22 cellular contexts compared by ENCODE assay signal in the genomic region with DNA sequence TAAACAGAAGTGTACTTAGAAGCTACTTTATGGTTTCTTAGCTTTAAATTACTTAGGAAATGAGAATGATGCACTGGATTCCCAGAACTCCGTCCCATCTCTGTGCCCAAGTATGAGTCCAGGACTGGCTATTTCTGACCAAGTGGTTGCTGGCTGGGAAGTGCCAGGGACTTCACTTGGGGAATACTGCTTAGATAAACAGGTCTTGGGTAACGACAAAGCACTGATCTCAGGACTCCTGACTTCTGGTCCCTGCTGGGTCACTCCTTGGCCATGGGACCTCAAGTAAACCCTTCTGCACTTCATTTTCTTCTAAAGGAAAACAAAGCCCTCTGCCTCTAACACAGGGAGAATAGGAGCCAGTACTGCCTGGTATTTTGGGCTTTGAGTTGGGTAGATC.
"Had no signal": no experiment of that assay in that cellular context is flagged by ENCODE, and none has a peak within 500 bp of the region (broad histone marks: within the 10 kb centered on the region; RNA-seq: fewer than 3 reads in every experiment).

No MANE protein-coding gene starts in this region.

- H3K9me3 ChIP-seq: SJSA1 had no signal

- H3K36me3 ChIP-seq: SJSA1 had no signal

- H3K4me3 ChIP-seq: SJSA1, SK-N-MC had no signal

- H3K27me3 ChIP-seq: SJSA1 had no signal

- H3K27ac ChIP-seq: HL-60, SJSA1, SK-N-MC had no signal

- FAIRE-seq: HTR-8/SVneo, RCC 7860 had no signal

- DNase-seq: KBM-7; NCI-H1092; NCI-H1417 treated with DMSO at 0.1 percent for 48 hours; NCI-H146; NCI-H1694 treated with DMSO at 0.1 percent for 48 hours; NCI-H1930; NCI-H2081 treated with DMSO at 0.1 percent for 48 hours; NCI-H2171; NCI-H226; NCI-H446; NCI-H510A; NCI-H524 treated with DMSO at 0.1 percent for 48 hours; NCI-H82; NK-92 treated with Interleukin-12 subunit alpha and Interleukin-12 subunit beta, amount 100 ng/mL, for 24 hours; Right ventricle myocardium superior; RPMI8226; SIG-M5 had no signal
